17 cellular contexts compared by ENCODE assay signal in genomic region chr7:16494955-16495719, GRCh38. TPM values are rescaled to one million over a fixed set of nuclear protein-coding genes. Genes with fewer than 3 reads are reported as not detected.
A peak's percentile ranks its signal among the peaks of the same experiment; 100 is the strongest.
DNase-seq lines count a peak whose midpoint lies in the region; ATAC-seq, FAIRE-seq and TF ChIP-seq lines count a peak whose summit lies in the region.
"Had no signal": no experiment of that assay in that cellular context is flagged by ENCODE, and none has a peak within 500 bp of the region (broad histone marks: within the 10 kb centered on the region; RNA-seq: fewer than 3 reads in every experiment).

No MANE protein-coding gene starts in this region.

- no peak for TF ChIP-seq CTCF in A549 (IDR thresholded peaks at IDR 0.05)
- TF ChIP-seq CTCF in LNCaP clone FGC (IDR thresholded peaks at IDR 0.05; ENCODE audit: control insufficient read depth, extremely low read depth, insufficient read depth) = no peak
- no peak for TF ChIP-seq CTCF in bronchial epithelial cell (IDR thresholded peaks at IDR 0.05; ENCODE audit: insufficient read depth, low read length, severe bottlenecking)
- no peak for TF ChIP-seq CTCF in mesothelial cell of epicardium (IDR thresholded peaks at IDR 0.05; ENCODE audit: unreplicated experiment)

- TF ChIP-seq EP300 in A549 (IDR thresholded peaks at IDR 0.05) = no peak

- H3K27ac Mint-ChIP-seq in mesothelial cell of epicardium = peak overlapping the region; percentile 44
- H3K27ac Mint-ChIP-seq: CD4-positive, alpha-beta T cell had no signal

- no peaks in the 10 kb centered on the region for H3K36me3 Mint-ChIP-seq in mesothelial cell of epicardium

- H3K9me3 Mint-ChIP-seq in mesothelial cell of epicardium = no peaks in the 10 kb centered on the region
- H3K9me3 Mint-ChIP-seq: CD4-positive, alpha-beta T cell had no signal

- no peak overlapping the region for H3K4me3 Mint-ChIP-seq in mesothelial cell of epicardium
- H3K4me3 Mint-ChIP-seq: CD4-positive, alpha-beta T cell had no signal

- H3K27me3 ChIP-seq in bronchial epithelial cell (ENCODE audit: control insufficient read depth, insufficient read depth, low read length) = no peaks in the 10 kb centered on the region

- POLR2A ChIA-PET in A549 (lab: Yijun Ruan, JAX) = no interaction called here

- 28% methylated on average over 4 of the region's 4 CpGs for WGBS in A549 (ENCODE audit: missing lambda C conversion rate)

- H3K27ac ChIP-seq in A549 = no peak overlapping the region

- H3K9me3 ChIP-seq in A549 = no peaks in the 10 kb centered on the region

- H3K4me2 ChIP-seq in A549 = peak overlapping the region; percentile 32; the same call in 1 of the 3 replicates

- peaks cover 16% of the 10 kb centered on the region; the same call in 2 of the 3 replicates for H3K4me1 ChIP-seq in A549

- no peak for TF ChIP-seq POLR2A in A549 (IDR thresholded peaks at IDR 0.05; ENCODE audit: low read length)

- TF ChIP-seq RAD21 in A549 (conservative IDR thresholded peaks at IDR 0.05 in 1 of 2, IDR thresholded peaks at IDR 0.05 in 1 of 2) = no peak

- no peaks in the 10 kb centered on the region for H3K27me3 Mint-ChIP-seq in mesothelial cell of epicardium (ENCODE audit: low read depth)

- no peak for FAIRE-seq in A549 (lab: Jason Lieb, UNC)
- FAIRE-seq in bronchial epithelial cell (lab: Jason Lieb, UNC) = no peak
- FAIRE-seq: D721Med, H1, RCC 7860 had no signal

- H3K4me3 ChIP-seq in A549 (no peak overlapping the region), LNCaP clone FGC (ENCODE audit: low read depth, low read length) (no peak overlapping the region), bronchial epithelial cell (ENCODE audit: low read depth, low read length) (no peak overlapping the region)

- DNase-seq in A549 (ENCODE audit: low read depth in 1 of 2, low spot score in 1 of 2) = peak in 1 of 2 experiments; percentile 10
- DNase-seq in LNCaP clone FGC (ENCODE audit: low read depth) = peak; percentile 69
- DNase-seq in bronchial epithelial cell (ENCODE audit: low read depth) = peak; percentile 66
- no peak for DNase-seq in mesothelial cell of epicardium (ENCODE audit: low spot score in 2 of 2, unreplicated experiment in 2 of 2)
- no peak for DNase-seq in NCI-H187 (lab: John Stamatoyannopoulos, UW)
- no peak for DNase-seq in Ammon's horn (ENCODE audit: low spot score)
- no peak for DNase-seq in activated effector memory CD4-positive, alpha-beta T cell treated with Interleukin-2 at 50 U/mL for 16 hours
- DNase-seq in medulla oblongata (ENCODE audit: extremely low spot score) = no peak
- DNase-seq: AML-193; CD4-positive, alpha-beta T cell; IMR-90; NCI-H146; NCI-H446 treated with DMSO at 0.1 percent for 48 hours; NCI-H774 had no signal

- ATAC-seq in A549 = peak in 1 of 2 experiments; percentile 34; a peak in 2 of 6 replicates

- peaks cover 31% of the 10 kb centered on the region for H3K4me1 Mint-ChIP-seq in mesothelial cell of epicardium

- CTCF ChIA-PET in A549 (lab: Yijun Ruan, JAX) = no interaction called here

- H3K36me3 ChIP-seq in bronchial epithelial cell (ENCODE audit: control insufficient read depth, insufficient read depth, low read length) = no peaks in the 10 kb centered on the region

TF ChIP-seq in A549, 52 proteins besides CTCF, POLR2A, EP300 and RAD21:
- no peak for TF ChIP-seq ZSCAN20 (CRISPR knock-in tag; IDR thresholded peaks at IDR 0.05)
- no peak for TF ChIP-seq RCOR1 (IDR thresholded peaks at IDR 0.05; ENCODE audit: low read depth, low read length)
- TF ChIP-seq MAFK (IDR thresholded peaks at IDR 0.05; ENCODE audit: partially characterized antibody) = no peak
- TF ChIP-seq E2F6 (IDR thresholded peaks at IDR 0.05; ENCODE audit: borderline replicate concordance, low read depth) = no peak
- no peak for TF ChIP-seq JUNB (IDR thresholded peaks at IDR 0.05)
- no peak for TF ChIP-seq ZC3H11A (IDR thresholded peaks at IDR 0.05)

RNA-seq across cellular contexts. Expression of gene SOSTDC1, which starts 29.6 kb away (rescaled TPM):
- polyA plus RNA-seq in A549 (2011; rRNA removed) = 0.04 TPM in 1 of 2 replicates, not detected in the other
- polyA plus RNA-seq in A549 (2012; cell fraction: cytosol; rRNA removed) = not detected in 2 replicates
- polyA plus RNA-seq in A549 (2012; cell fraction: nucleus; rRNA removed) = not detected in 2 replicates
- not detected in 3 replicates for polyA plus RNA-seq in A549 (2017; fragmentation: RNase III; extraction: RNeasy Plus Mini Kit Qiagen cat#74134 plus additional on column Dnase treatment)
- polyA minus RNA-seq in A549 (2011; rRNA and poly(A)+ RNA removed) = not detected in 2 replicates
- total RNA-seq in bronchial epithelial cell = not detected in 2 replicates
- 12.7 to 13.6 TPM (median 13.0 TPM) in 3 replicates for total RNA-seq in mesothelial cell of epicardium
- total RNA-seq: CD4-positive, alpha-beta T cell; IMR-90 had no signal

RNA-seq across cellular contexts. Expression of gene LRRC72, which starts 31.5 kb away (rescaled TPM):
- not detected in 2 replicates for polyA plus RNA-seq in A549 (2011; rRNA removed)
- not detected in 2 replicates for polyA plus RNA-seq in A549 (2012; cell fraction: cytosol; rRNA removed)
- not detected in 2 replicates for polyA plus RNA-seq in A549 (2012; cell fraction: nucleus; rRNA removed)
- not detected in 3 replicates for polyA plus RNA-seq in A549 (2017; fragmentation: RNase III; extraction: RNeasy Plus Mini Kit Qiagen cat#74134 plus additional on column Dnase treatment)
- polyA minus RNA-seq in A549 (2011; rRNA and poly(A)+ RNA removed) = not detected in 2 replicates
- not detected in 2 replicates for total RNA-seq in bronchial epithelial cell
- not detected in 3 replicates for total RNA-seq in mesothelial cell of epicardium
- total RNA-seq: CD4-positive, alpha-beta T cell; H1; IMR-90 had no signal
- polyA plus RNA-seq: H1, IMR-90 had no signal

Comparison
In these comparisons a context has a peak if more than half of its experiments do, and no peak if none do; other contexts are left out.
1. DNase-seq: peak in LNCaP clone FGC (single experiment) and bronchial epithelial cell (single experiment); none in mesothelial cell of epicardium (0 of 2), NCI-H187 (0 of 2), Ammon's horn (single experiment), activated effector memory CD4-positive, alpha-beta T cell treated with Interleukin-2 at 50 U/mL for 16 hours (single experiment) and medulla oblongata (single experiment).
2. RNA of gene SOSTDC1, which starts 29.6 kb away (total RNA-seq): 12.7 to 13.6 TPM in mesothelial cell of epicardium; not detected in bronchial epithelial cell; every median in the first group is over 10 times any median in the second.